In genomic region chr13:113724780-113725315, GRCh38 we compare ENCODE assay signal across 8 cellular contexts. TPM values are rescaled to one million over a fixed set of nuclear protein-coding genes. Genes with fewer than 3 reads are reported as not detected.
DNase-seq lines count a peak whose midpoint lies in the region; ATAC-seq and TF ChIP-seq lines count a peak whose summit lies in the region.

No MANE protein-coding gene starts in this region.

- H3K9ac ChIP-seq in neural cell (ENCODE audit: low read length): peak overlapping the region; percentile 45

- TF ChIP-seq CTCF in neural cell (IDR thresholded peaks at IDR 0.05; ENCODE audit: poor library complexity, severe bottlenecking): peak; percentile 86

- peak overlapping the region; percentile 82 for H3K27ac Mint-ChIP-seq in activated T-helper 1 cell treated with anti-CD3 and anti-CD28 coated beads, Interleukin-12 subunit alpha, Interleukin-12 subunit beta, Interleukin-2, Interleukin-4 antibody, amounts not matched to agents 30 ng/mL and 10 ng/mL and 1 ng/mL, durations not matched to agents 14 hours and 24 hours and 36 hours

- no peaks in the 10 kb centered on the region for H4K20me1 ChIP-seq in neural cell (ENCODE audit: insufficient read depth)

- peak overlapping the region; percentile 64 for H3K4me3 ChIP-seq in neural cell (ENCODE audit: low read length)

- H3K36me3 Mint-ChIP-seq in activated T-helper 1 cell treated with anti-CD3 and anti-CD28 coated beads, Interleukin-12 subunit alpha, Interleukin-12 subunit beta, Interleukin-2, Interleukin-4 antibody, amounts not matched to agents 30 ng/mL and 10 ng/mL and 1 ng/mL, durations not matched to agents 14 hours and 24 hours and 36 hours (ENCODE audit: low read depth): no peaks in the 10 kb centered on the region

- H3K4me1 Mint-ChIP-seq in activated T-helper 1 cell treated with anti-CD3 and anti-CD28 coated beads, Interleukin-12 subunit alpha, Interleukin-12 subunit beta, Interleukin-2, Interleukin-4 antibody, amounts not matched to agents 30 ng/mL and 10 ng/mL and 1 ng/mL, durations not matched to agents 14 hours and 24 hours and 36 hours (ENCODE audit: low read depth): no peaks in the 10 kb centered on the region

- no peak overlapping the region for H2AFZ ChIP-seq in neural cell (ENCODE audit: low read depth, low read length)

- no peak overlapping the region for H3K27ac ChIP-seq in neural cell (ENCODE audit: low read length)

- H3K9me3 Mint-ChIP-seq in activated T-helper 1 cell treated with anti-CD3 and anti-CD28 coated beads, Interleukin-12 subunit alpha, Interleukin-12 subunit beta, Interleukin-2, Interleukin-4 antibody, amounts not matched to agents 30 ng/mL and 10 ng/mL and 1 ng/mL, durations not matched to agents 14 hours and 24 hours and 36 hours: no peaks in the 10 kb centered on the region

- intact Hi-C loops in activated T-helper 1 cell treated with anti-CD3 and anti-CD28 coated beads, Interleukin-12 subunit alpha, Interleukin-12 subunit beta, Interleukin-2, Interleukin-4 antibody, amounts not matched to agents 30 ng/mL and 10 ng/mL and 1 ng/mL, durations not matched to agents 14 hours and 24 hours and 36 hours (cut with micrococcal nuclease): no loop called here

- peak; percentile 78 for TF ChIP-seq RAD21 in neural cell (conservative IDR thresholded peaks at IDR 0.05)

- no peaks in the 10 kb centered on the region for H3K36me3 ChIP-seq in neural cell (ENCODE audit: insufficient read depth, low read length)

- no peaks in the 10 kb centered on the region for H3K27me3 ChIP-seq in neural cell (ENCODE audit: insufficient read depth, low read depth, low read length)

- peaks cover 2% of the 10 kb centered on the region for H3K27me3 Mint-ChIP-seq in activated T-helper 1 cell treated with anti-CD3 and anti-CD28 coated beads, Interleukin-12 subunit alpha, Interleukin-12 subunit beta, Interleukin-2, Interleukin-4 antibody, amounts not matched to agents 30 ng/mL and 10 ng/mL and 1 ng/mL, durations not matched to agents 14 hours and 24 hours and 36 hours (ENCODE audit: insufficient read depth)

- H3K4me3 Mint-ChIP-seq in activated T-helper 1 cell treated with anti-CD3 and anti-CD28 coated beads, Interleukin-12 subunit alpha, Interleukin-12 subunit beta, Interleukin-2, Interleukin-4 antibody, amounts not matched to agents 30 ng/mL and 10 ng/mL and 1 ng/mL, durations not matched to agents 14 hours and 24 hours and 36 hours: peak overlapping the region; percentile 58

- H3K79me2 ChIP-seq in neural cell (replicated peaks; ENCODE audit: insufficient read depth, low read length): no peaks in the 10 kb centered on the region

- peak overlapping the region; percentile 35 for H3K4me2 ChIP-seq in neural cell (ENCODE audit: low read length)

- H3K9me3 ChIP-seq in neural cell (ENCODE audit: low read length): no peaks in the 10 kb centered on the region

- peak; percentile 96 for ATAC-seq in GM18511 (IDR thresholded peaks at IDR 0.05; ENCODE audit: unreplicated experiment)
- ATAC-seq in HG03159 (IDR thresholded peaks at IDR 0.05; ENCODE audit: unreplicated experiment): peak; percentile 75
- ATAC-seq in stimulated activated naive CD8-positive, alpha-beta T cell treated with anti-CD3 and anti-CD28 coated beads, Interleukin-15, Interleukin-2, amounts not matched to agents 100 U/mL and 50 U/mL, for 24 hours: peak; percentile 89

- DNase-seq in 8988T: peak; percentile 79
- peak; percentile 97 for DNase-seq in NCI-H774 (lab: John Stamatoyannopoulos, UW)
- peak; percentile 83 for DNase-seq in activated T-helper 1 cell treated with anti-CD3 and anti-CD28 coated beads, Interleukin-12 subunit alpha, Interleukin-12 subunit beta, Interleukin-2, Interleukin-4 antibody, amounts not matched to agents 30 ng/mL and 10 ng/mL and 1 ng/mL, durations not matched to agents 14 hours and 24 hours and 36 hours (ENCODE audit: low spot score)
- peak; percentile 47 for DNase-seq in fibroblast of peridontal ligament (ENCODE audit: extremely low read depth)
- DNase-seq in stimulated activated naive CD8-positive, alpha-beta T cell treated with anti-CD3 and anti-CD28 coated beads, Interleukin-15, Interleukin-2, amounts not matched to agents 100 U/mL and 50 U/mL, for 24 hours: peak; percentile 91

- no peaks in the 10 kb centered on the region for H3F3A ChIP-seq in neural cell (ENCODE audit: insufficient read depth, low read length, poor library complexity, severe bottlenecking)

- peak; percentile 22 for TF ChIP-seq EP300 in neural cell (conservative IDR thresholded peaks at IDR 0.05; ENCODE audit: poor library complexity, severe bottlenecking)

- no peaks in the 10 kb centered on the region for H3K9me2 ChIP-seq in neural cell (ENCODE audit: insufficient read depth, low read length)

TF ChIP-seq in neural cell, 6 proteins besides CTCF, POLR2A, EP300 and RAD21:
- TF ChIP-seq MXI1 (conservative IDR thresholded peaks at IDR 0.05; ENCODE audit: poor library complexity, severe bottlenecking) (peak; percentile 60), EZH2 (IDR thresholded peaks at IDR 0.05; ENCODE audit: borderline replicate concordance, insufficient read depth, low read length, poor library complexity, severe bottlenecking) (no peak), SMC3 (conservative IDR thresholded peaks at IDR 0.05; ENCODE audit: poor library complexity) (peak; percentile 90), POLR2AphosphoS5 (IDR thresholded peaks at IDR 0.05) (no peak), TAF1 (IDR thresholded peaks at IDR 0.05; ENCODE audit: low read depth) (no peak), REST (IDR thresholded peaks at IDR 0.05; ENCODE audit: borderline replicate concordance) (no peak)

RNA-seq across cellular contexts. Expression of gene TMEM255B, which starts 34.2 kb away (rescaled TPM):
- total RNA-seq in activated T-helper 1 cell treated with anti-CD3 and anti-CD28 coated beads, Interleukin-12 subunit alpha, Interleukin-12 subunit beta, Interleukin-2, Interleukin-4 antibody, amounts not matched to agents 30 ng/mL and 10 ng/mL and 1 ng/mL, durations not matched to agents 14 hours and 24 hours and 36 hours: 2.2 and 2.6 TPM in 2 replicates
- polyA plus RNA-seq in neural cell: 0.12 TPM in 1 of 2 replicates, not detected in the other
- not detected in 2 replicates for polyA minus RNA-seq in neural cell

RNA-seq across cellular contexts. Expression of gene GRK1, which starts 57.8 kb away (rescaled TPM):
- 0.12 TPM in 1 of 2 replicates, not detected in the other for total RNA-seq in activated T-helper 1 cell treated with anti-CD3 and anti-CD28 coated beads, Interleukin-12 subunit alpha, Interleukin-12 subunit beta, Interleukin-2, Interleukin-4 antibody, amounts not matched to agents 30 ng/mL and 10 ng/mL and 1 ng/mL, durations not matched to agents 14 hours and 24 hours and 36 hours
- polyA plus RNA-seq in neural cell: 0.06 and 0.10 TPM in 2 replicates
- polyA minus RNA-seq in neural cell: 0.12 TPM in 1 of 2 replicates, not detected in the other

Comparison
In these comparisons a context has a peak if more than half of its experiments do, and no peak if none do; other contexts are left out.
1. DNase-seq: peak in every context shown above with its lines; median percentile 97 in NCI-H774; 91 in stimulated activated naive CD8-positive, alpha-beta T cell treated with anti-CD3 and anti-CD28 coated beads, Interleukin-15, Interleukin-2, amounts not matched to agents 100 U/mL and 50 U/mL, for 24 hours; 83 in activated T-helper 1 cell treated with anti-CD3 and anti-CD28 coated beads, Interleukin-12 subunit alpha, Interleukin-12 subunit beta, Interleukin-2, Interleukin-4 antibody, amounts not matched to agents 30 ng/mL and 10 ng/mL and 1 ng/mL, durations not matched to agents 14 hours and 24 hours and 36 hours; 79 in 8988T; 47 in fibroblast of peridontal ligament.